14 cellular contexts compared by ENCODE assay signal in the genomic region with DNA sequence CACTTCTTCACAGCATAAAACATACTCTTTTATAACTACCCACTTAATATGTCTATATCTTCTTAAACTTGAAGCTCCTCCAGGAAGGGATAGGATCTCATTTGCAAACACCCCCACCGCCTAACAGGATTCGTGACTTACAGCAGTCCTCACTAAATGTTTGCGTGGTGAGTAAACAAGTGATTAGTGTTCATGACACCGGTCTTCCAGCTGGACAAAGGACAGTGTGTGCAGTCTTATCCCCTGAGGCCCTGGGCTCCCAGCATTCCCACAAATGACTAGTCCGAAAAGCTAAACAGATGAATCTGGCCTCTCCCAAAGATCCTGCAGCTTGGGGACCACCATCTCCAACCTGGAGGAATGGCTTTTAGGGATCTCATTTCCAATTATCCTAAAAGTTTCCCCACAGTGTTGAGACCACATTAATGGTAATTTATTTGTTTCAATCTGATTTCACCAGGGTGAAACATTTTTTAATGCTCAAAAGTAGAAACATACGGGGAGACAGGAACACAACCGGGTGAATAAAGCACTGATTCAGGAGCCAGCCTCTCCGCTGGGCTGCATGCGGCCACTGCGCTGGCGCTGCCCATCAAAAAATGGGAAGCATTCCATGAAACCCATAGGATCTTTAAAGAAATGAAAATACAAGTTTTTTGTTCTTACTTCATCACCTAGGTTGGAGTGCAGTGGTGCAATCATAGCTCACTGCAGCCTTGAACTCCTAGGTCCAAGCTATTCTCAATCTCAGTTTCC.
DNase-seq lines count a peak whose midpoint lies in the region; FAIRE-seq and TF ChIP-seq lines count a peak whose summit lies in the region.
"Had no signal": no experiment of that assay in that cellular context is flagged by ENCODE, and none has a peak within 500 bp of the region (broad histone marks: within the 10 kb centered on the region; RNA-seq: fewer than 3 reads in every experiment).

No MANE protein-coding gene starts in this region.

- no peaks in the 10 kb centered on the region for H3K9me3 Mint-ChIP-seq in activated naive CD4-positive, alpha-beta T cell treated with anti-CD3 and anti-CD28 coated beads, Interleukin-2, amount 50 U/mL, for 24 hours
- H3K9me3 Mint-ChIP-seq: T-helper 2 cell treated with Interferon-gamma antibody and Interleukin-4, amounts not matched to agents 5 μg/mL and 100 μg/mL, for 36 hours had no signal

- H3K27me3 ChIP-seq in smooth muscle cell (ENCODE audit: low read depth): no peaks in the 10 kb centered on the region
- H3K27me3 ChIP-seq: BLaER1 had no signal

- peak overlapping the region; percentile 69 for H3K27ac ChIP-seq in smooth muscle cell (ENCODE audit: low read depth)
- H3K27ac ChIP-seq: BLaER1, parathyroid adenoma had no signal

- H3K27ac Mint-ChIP-seq in activated naive CD4-positive, alpha-beta T cell treated with anti-CD3 and anti-CD28 coated beads, Interleukin-2, amount 50 U/mL, for 24 hours: peak overlapping the region; percentile 91
- H3K27ac Mint-ChIP-seq: T-helper 2 cell treated with Interferon-gamma antibody and Interleukin-4, amounts not matched to agents 5 μg/mL and 100 μg/mL, for 36 hours had no signal

- no peaks in the 10 kb centered on the region for H4K20me1 ChIP-seq in smooth muscle cell (ENCODE audit: low read depth)

- no peak for FAIRE-seq in RCC 7860 (lab: Jason Lieb, UNC)
- FAIRE-seq: kidney had no signal

- H3K9me3 ChIP-seq in smooth muscle cell (replicated peaks; ENCODE audit: low read depth): no peaks in the 10 kb centered on the region
- H3K9me3 ChIP-seq: BLaER1, HAP-1 had no signal

- H3K4me2 ChIP-seq in smooth muscle cell: peak overlapping the region; percentile 56
- H3K4me2 ChIP-seq: BLaER1 had no signal

- no peak overlapping the region for H2AFZ ChIP-seq in smooth muscle cell (ENCODE audit: low read depth)
- H2AFZ ChIP-seq: parathyroid adenoma had no signal

- no peak for DNase-seq in activated naive CD4-positive, alpha-beta T cell (lab: John Stamatoyannopoulos, UW)
- DNase-seq in NCI-H82 treated with DMSO at 0.1 percent for 48 hours (lab: John Stamatoyannopoulos, UW; ENCODE audit: unreplicated experiment): peak; percentile 20
- DNase-seq in epithelial cell of esophagus (ENCODE audit: low read depth): peak; percentile 84
- peak; percentile 7 for DNase-seq in smooth muscle cell (lab: John Stamatoyannopoulos, UW; ENCODE audit: unreplicated experiment)
- no peak for DNase-seq in NOMO-1 treated with DMSO at 0.1 percent for 48 hours (lab: John Stamatoyannopoulos, UW; ENCODE audit: unreplicated experiment)
- DNase-seq in RCC 7860 (ENCODE audit: low spot score): no peak
- DNase-seq in NCI-H2107 treated with DMSO at 0.1 percent for 48 hours (lab: John Stamatoyannopoulos, UW; ENCODE audit: unreplicated experiment): no peak
- DNase-seq: activated effector memory CD4-positive, alpha-beta T cell treated with anti-CD3 and anti-CD28 coated beads, Interleukin-2, amount 50 U/mL, for 16 hours; kidney had no signal

- 48% methylated on average over 11 of the region's 11 CpGs for WGBS in smooth muscle cell (ENCODE audit: low lambda C conversion rate)

- H3F3A ChIP-seq in smooth muscle cell (ENCODE audit: low read depth): peaks cover 10% of the 10 kb centered on the region

- no peak for TF ChIP-seq CTCF in epithelial cell of esophagus (IDR thresholded peaks at IDR 0.05; ENCODE audit: insufficient read depth, low read depth, low read length, missing control alignments)
- TF ChIP-seq CTCF in smooth muscle cell (IDR thresholded peaks at IDR 0.05; ENCODE audit: borderline replicate concordance, insufficient read depth, poor library complexity, severe bottlenecking): no peak

- H3K4me3 Mint-ChIP-seq in activated naive CD4-positive, alpha-beta T cell treated with anti-CD3 and anti-CD28 coated beads, Interleukin-2, amount 50 U/mL, for 24 hours: no peak overlapping the region
- H3K4me3 Mint-ChIP-seq: T-helper 2 cell treated with Interferon-gamma antibody and Interleukin-4, amounts not matched to agents 5 μg/mL and 100 μg/mL, for 36 hours had no signal

- peaks cover 6% of the 10 kb centered on the region for H3K36me3 ChIP-seq in smooth muscle cell (ENCODE audit: low read depth)
- H3K36me3 ChIP-seq: HAP-1 had no signal

- no peaks in the 10 kb centered on the region for H3K79me2 ChIP-seq in smooth muscle cell (ENCODE audit: low read depth)
- H3K79me2 ChIP-seq: parathyroid adenoma had no signal

- H3K27me3 Mint-ChIP-seq in activated naive CD4-positive, alpha-beta T cell treated with anti-CD3 and anti-CD28 coated beads, Interleukin-2, amount 50 U/mL, for 24 hours: no peaks in the 10 kb centered on the region

- peaks cover 28% of the 10 kb centered on the region for H3K4me1 ChIP-seq in smooth muscle cell (ENCODE audit: low read depth)
- H3K4me1 ChIP-seq: HAP-1, parathyroid adenoma had no signal

- peaks cover 23% of the 10 kb centered on the region for H3K36me3 Mint-ChIP-seq in activated naive CD4-positive, alpha-beta T cell treated with anti-CD3 and anti-CD28 coated beads, Interleukin-2, amount 50 U/mL, for 24 hours

- H3K4me3 ChIP-seq in epithelial cell of esophagus (ENCODE audit: low read length): no peak overlapping the region
- H3K4me3 ChIP-seq in smooth muscle cell: no peak overlapping the region
- H3K4me3 ChIP-seq: BLaER1, HAP-1 had no signal

- peaks cover 92% of the 10 kb centered on the region for H3K4me1 Mint-ChIP-seq in activated naive CD4-positive, alpha-beta T cell treated with anti-CD3 and anti-CD28 coated beads, Interleukin-2, amount 50 U/mL, for 24 hours

- H3K9ac ChIP-seq in smooth muscle cell (ENCODE audit: low read depth): peak overlapping the region; percentile 28
- H3K9ac ChIP-seq: BLaER1, parathyroid adenoma had no signal

Comparison
In these comparisons a context has a peak if more than half of its experiments do, and no peak if none do; other contexts are left out.
1. DNase-seq: peak in NCI-H82 treated with DMSO at 0.1 percent for 48 hours (single experiment), epithelial cell of esophagus (single experiment) and smooth muscle cell (single experiment); none in activated naive CD4-positive, alpha-beta T cell (0 of 4), NOMO-1 treated with DMSO at 0.1 percent for 48 hours (single experiment), RCC 7860 (single experiment) and NCI-H2107 treated with DMSO at 0.1 percent for 48 hours (single experiment).